ENCODE assay signal across 8 cellular contexts in genomic region chr17:48816774-48817590, GRCh38. TPM values are rescaled to one million over a fixed set of nuclear protein-coding genes. Genes with fewer than 3 reads are reported as not detected.
A peak's percentile ranks its signal among the peaks of the same experiment; 100 is the strongest.
DNase-seq lines count a peak whose midpoint lies in the region; ATAC-seq, FAIRE-seq and TF ChIP-seq lines count a peak whose summit lies in the region.

TSS of gene TTLL6 (minus strand) at chr17:48817229. CDS start at chr17:48817072, 157 bp downstream.

- no peak for TF ChIP-seq POLR2A in H54 (IDR thresholded peaks at IDR 0.05; ENCODE audit: low read depth, low read length)

- intact Hi-C loops in right cardiac atrium (cut with DNase I), result loop anchor here in 1 of 4 donors (5.0 kb wide), 1 partner anchor 60 kb away; no protein-coding TSS in a partner anchor

- H3K27ac Mint-ChIP-seq in T-helper 1 cell treated with Interleukin-12 subunit alpha and Interleukin-12 subunit beta and Interleukin-4 antibody, amounts not matched to agents 30 μg/mL and 1 μg/mL, for 36 hours, result no peak within 1 kb of the TSS

- peaks cover 9% of the 10 kb centered on the region for H3K4me1 Mint-ChIP-seq in T-helper 1 cell treated with Interleukin-12 subunit alpha and Interleukin-12 subunit beta and Interleukin-4 antibody, amounts not matched to agents 30 μg/mL and 1 μg/mL, for 36 hours (ENCODE audit: low read depth)

- peak; percentile 98 to 99 for ATAC-seq in right cardiac atrium

- FAIRE-seq in H54 (lab: Jason Lieb, UNC), result no peak
- peak; percentile 87 for FAIRE-seq in urothelium cell line (lab: Jason Lieb, UNC)

- peak within 1 kb of the TSS; percentile 78 for H3K4me3 Mint-ChIP-seq in T-helper 1 cell treated with Interleukin-12 subunit alpha and Interleukin-12 subunit beta and Interleukin-4 antibody, amounts not matched to agents 30 μg/mL and 1 μg/mL, for 36 hours

- H3K9me3 Mint-ChIP-seq in T-helper 1 cell treated with Interleukin-12 subunit alpha and Interleukin-12 subunit beta and Interleukin-4 antibody, amounts not matched to agents 30 μg/mL and 1 μg/mL, for 36 hours, result no peaks in the 10 kb centered on the region

- peak within 1 kb of the TSS; percentile 37 for H3K4me3 ChIP-seq in right cardiac atrium (ENCODE audit: low read length)

- 2% methylated on average over 64 of the region's 64 CpGs for WGBS in right cardiac atrium

- H3K36me3 Mint-ChIP-seq in T-helper 1 cell treated with Interleukin-12 subunit alpha and Interleukin-12 subunit beta and Interleukin-4 antibody, amounts not matched to agents 30 μg/mL and 1 μg/mL, for 36 hours (ENCODE audit: low read depth), result no peaks in the 10 kb centered on the region

- DNase-seq in COLO668 (lab: John Stamatoyannopoulos, UW; ENCODE audit: unreplicated experiment) (peak; percentile 74), H54 (ENCODE audit: insufficient read length, low spot score) (peak; percentile 95), NCI-H1417 treated with DMSO at 0.1 percent for 48 hours (lab: John Stamatoyannopoulos, UW) (peak; percentile 94), amniotic epithelial cell (ENCODE audit: low read depth) (peak; percentile 83), right cardiac atrium (peak; percentile 89 to 94 (median 94)), pulmonary artery endothelial cell (ENCODE audit: low read depth, low spot score) (peak; percentile 17), urothelium cell line (ENCODE audit: low spot score) (peak; percentile 95)

- H3K9me3 ChIP-seq in right cardiac atrium (ENCODE audit: control insufficient read depth, low read length), result no peaks in the 10 kb centered on the region

- H3K4me1 ChIP-seq in right cardiac atrium (ENCODE audit: control insufficient read depth, insufficient read depth, low read length), result no peaks in the 10 kb centered on the region

- H3K27ac ChIP-seq in right cardiac atrium (ENCODE audit: low read length), result no peak within 1 kb of the TSS

- no peaks in the 10 kb centered on the region for H3K27me3 ChIP-seq in right cardiac atrium (ENCODE audit: control insufficient read depth, insufficient read depth)

- peaks cover 71% of the 10 kb centered on the region for H3K27me3 Mint-ChIP-seq in T-helper 1 cell treated with Interleukin-12 subunit alpha and Interleukin-12 subunit beta and Interleukin-4 antibody, amounts not matched to agents 30 μg/mL and 1 μg/mL, for 36 hours (ENCODE audit: low read depth)

RNA-seq across cellular contexts. Expression of gene TTLL6, which starts in this region (rescaled TPM):
- total RNA-seq in right cardiac atrium (under 1 TPM in 2 of 4 donors, not detected in 2; 0.06 to 0.23 TPM), pulmonary artery endothelial cell (not detected in 2 replicates)
- 0.27 TPM for polyA plus RNA-seq in right cardiac atrium

Comparison
In these comparisons a context has a peak if more than half of its experiments do, and no peak if none do; other contexts are left out.
1. Peak in DNase-seq, ATAC-seq and H3K4me3 ChIP-seq in right cardiac atrium; RNA of the gene not detected or under 1 TPM.
2. Peak in DNase-seq in pulmonary artery endothelial cell; RNA of the gene not detected or under 1 TPM.
3. DNase-seq: peak in every context shown above with its lines; median percentile 95 in H54; 95 in urothelium cell line; 94 in NCI-H1417 treated with DMSO at 0.1 percent for 48 hours; 94 in right cardiac atrium; 83 in amniotic epithelial cell; 74 in COLO668; 17 in pulmonary artery endothelial cell.